In genomic region chr6:117530467-117531242, GRCh38 we compare ENCODE assay signal across 1 cellular context.
TF ChIP-seq lines count a peak whose summit lies in the region.

No MANE protein-coding gene starts in this region.

TF ChIP-seq in liver, 16 proteins besides CTCF, POLR2A, EP300 and RAD21 (continued from another document):
- TF ChIP-seq REST (IDR thresholded peaks at IDR 0.05): no peak
- no peak for TF ChIP-seq JUND (IDR thresholded peaks at IDR 0.05)
- TF ChIP-seq ATF3 (IDR thresholded peaks at IDR 0.05): no peak
- no peak for TF ChIP-seq FOXA2 (IDR thresholded peaks at IDR 0.05)
- no peak for TF ChIP-seq EGR1 (IDR thresholded peaks at IDR 0.05; ENCODE audit: low read depth in 2 of 2)
- TF ChIP-seq NR2F2 (IDR thresholded peaks at IDR 0.05): no peak
- TF ChIP-seq YY1 (IDR thresholded peaks at IDR 0.05): no peak
- TF ChIP-seq MAX (IDR thresholded peaks at IDR 0.05): no peak
- no peak for TF ChIP-seq FOXA1 (IDR thresholded peaks at IDR 0.05)
- no peak for TF ChIP-seq TAF1 (conservative IDR thresholded peaks at IDR 0.05)
- no peak for TF ChIP-seq GABPA (IDR thresholded peaks at IDR 0.05 in 1 of 2, conservative IDR thresholded peaks at IDR 0.05 in 1 of 2)
